Comparison of ENCODE assay signal across 8 cellular contexts in genomic region chr5:81749186-81749561, GRCh38. TPM values are rescaled to one million over a fixed set of nuclear protein-coding genes. Genes with fewer than 3 reads are reported as not detected.
A peak's percentile ranks its signal among the peaks of the same experiment; 100 is the strongest.
DNase-seq lines count a peak whose midpoint lies in the region; ATAC-seq and TF ChIP-seq lines count a peak whose summit lies in the region.

No MANE protein-coding gene starts in this region.

- peak overlapping the region; percentile 69 to 86 (median 74) for H3K4me3 ChIP-seq in BLaER1 treated with 17β-estradiol and CSF1 and Interleukin-3, amounts not matched to agents 10 nM and 100 nM
- H3K4me3 ChIP-seq in KMS-11 (IDR thresholded peaks at IDR 0.05; ENCODE audit: insufficient read depth, low read depth, low read length) (no peak overlapping the region), coronary artery (peak overlapping the region; percentile 99), neural cell (ENCODE audit: low read length) (peak overlapping the region; percentile 75)

- H3K9me2 ChIP-seq in neural cell (ENCODE audit: insufficient read depth, low read length) = no peaks in the 10 kb centered on the region

- peaks cover 32 to 64% (median 51%) of the 10 kb centered on the region in 10 experiments for H3K4me1 ChIP-seq in BLaER1 treated with 17β-estradiol and CSF1 and Interleukin-3, amounts not matched to agents 10 nM and 100 nM
- H3K4me1 ChIP-seq in KMS-11 (ENCODE audit: low read depth, poor library complexity, severe bottlenecking) = peaks cover 56% of the 10 kb centered on the region

- peak overlapping the region; percentile 81 to 94 (median 88) for H3K4me2 ChIP-seq in BLaER1 treated with 17β-estradiol and CSF1 and Interleukin-3, amounts not matched to agents 10 nM and 100 nM
- H3K4me2 ChIP-seq in KMS-11 (peak overlapping the region; percentile 64), neural cell (ENCODE audit: low read length) (peak overlapping the region; percentile 63)

- no peaks in the 10 kb centered on the region for H3K36me3 ChIP-seq in BLaER1 treated with 17β-estradiol and CSF1 and Interleukin-3, amounts not matched to agents 10 nM and 100 nM
- H3K36me3 ChIP-seq in KMS-11 (ENCODE audit: insufficient read depth) (no peaks in the 10 kb centered on the region), neural cell (ENCODE audit: insufficient read depth, low read length) (no peaks in the 10 kb centered on the region)

- peak overlapping the region; percentile 59 to 91 (median 80) for H3K9ac ChIP-seq in BLaER1 treated with 17β-estradiol and CSF1 and Interleukin-3, amounts not matched to agents 10 nM and 100 nM
- H3K9ac ChIP-seq in KMS-11 (peak overlapping the region; percentile 50), neural cell (ENCODE audit: low read length) (peak overlapping the region; percentile 54)

- peak overlapping the region in 10 of 11 experiments; percentile 44 to 76 (median 68); a peak in 19 of 22 replicates for H3K27ac ChIP-seq in BLaER1 treated with 17β-estradiol and CSF1 and Interleukin-3, amounts not matched to agents 10 nM and 100 nM
- peak overlapping the region; percentile 61 for H3K27ac ChIP-seq in KMS-11
- H3K27ac ChIP-seq in coronary artery = peak overlapping the region; percentile 94 to 99
- peak overlapping the region; percentile 44 for H3K27ac ChIP-seq in neural cell (ENCODE audit: low read length)

- H3K27me3 ChIP-seq in BLaER1 treated with 17β-estradiol and CSF1 and Interleukin-3, amounts not matched to agents 10 nM and 100 nM = no peaks in the 10 kb centered on the region; a peak in 1 of 22 replicates
- H3K27me3 ChIP-seq in KMS-11 (ENCODE audit: insufficient read depth, low read depth) = no peaks in the 10 kb centered on the region
- no peaks in the 10 kb centered on the region for H3K27me3 ChIP-seq in neural cell (ENCODE audit: insufficient read depth, low read depth, low read length)

- H3K79me2 ChIP-seq in KMS-11 (ENCODE audit: insufficient read depth, low read depth) (peaks cover 57% of the 10 kb centered on the region), neural cell (replicated peaks; ENCODE audit: insufficient read depth, low read length) (peaks cover 56% of the 10 kb centered on the region)

- DNase-seq in coronary artery (ENCODE audit: low spot score) (no peak), activated gamma-delta T cell (lab: John Stamatoyannopoulos, UW) (no peak)

- peak; percentile 33 for TF ChIP-seq RAD21 in neural cell (conservative IDR thresholded peaks at IDR 0.05)

- no peaks in the 10 kb centered on the region for H3K9me3 ChIP-seq in BLaER1 treated with 17β-estradiol and CSF1 and Interleukin-3, amounts not matched to agents 10 nM and 100 nM (replicated peaks in 1 of 11)
- no peaks in the 10 kb centered on the region for H3K9me3 ChIP-seq in neural cell (ENCODE audit: low read length)

- TF ChIP-seq EP300 in neural cell (conservative IDR thresholded peaks at IDR 0.05; ENCODE audit: poor library complexity, severe bottlenecking) = no peak

- TF ChIP-seq CTCF in KMS-11 (conservative IDR thresholded peaks at IDR 0.05; ENCODE audit: low read depth, low read length) (no peak), coronary artery (IDR thresholded peaks at IDR 0.05) (no peak), neural cell (IDR thresholded peaks at IDR 0.05; ENCODE audit: poor library complexity, severe bottlenecking) (no peak)

- H3F3A ChIP-seq in neural cell (ENCODE audit: insufficient read depth, low read length, poor library complexity, severe bottlenecking) = no peaks in the 10 kb centered on the region

- peaks cover 0 to 54% (median 0%) of the 10 kb centered on the region in 11 experiments; a peak in 7 of 22 replicates for H4K20me1 ChIP-seq in BLaER1 treated with 17β-estradiol and CSF1 and Interleukin-3, amounts not matched to agents 10 nM and 100 nM
- H4K20me1 ChIP-seq in KMS-11 (ENCODE audit: insufficient read depth) (peaks cover 26% of the 10 kb centered on the region), neural cell (ENCODE audit: insufficient read depth) (peaks cover 27% of the 10 kb centered on the region)

- no peak for ATAC-seq in GM21367 (IDR thresholded peaks at IDR 0.05; ENCODE audit: unreplicated experiment)
- no peak for ATAC-seq in HG02678 (IDR thresholded peaks at IDR 0.05; ENCODE audit: unreplicated experiment)
- ATAC-seq in GM19023 (IDR thresholded peaks at IDR 0.05; ENCODE audit: unreplicated experiment) = no peak

- H2AFZ ChIP-seq in KMS-11 (ENCODE audit: low read depth) = no peak overlapping the region
- no peak overlapping the region for H2AFZ ChIP-seq in neural cell (ENCODE audit: low read depth, low read length)

TF ChIP-seq in neural cell, 6 proteins besides CTCF, POLR2A, EP300 and RAD21:
- peak; percentile 38 for TF ChIP-seq SMC3 (conservative IDR thresholded peaks at IDR 0.05; ENCODE audit: poor library complexity)
- no peak for TF ChIP-seq MXI1 (conservative IDR thresholded peaks at IDR 0.05; ENCODE audit: poor library complexity, severe bottlenecking)
- TF ChIP-seq, protein P1, sequence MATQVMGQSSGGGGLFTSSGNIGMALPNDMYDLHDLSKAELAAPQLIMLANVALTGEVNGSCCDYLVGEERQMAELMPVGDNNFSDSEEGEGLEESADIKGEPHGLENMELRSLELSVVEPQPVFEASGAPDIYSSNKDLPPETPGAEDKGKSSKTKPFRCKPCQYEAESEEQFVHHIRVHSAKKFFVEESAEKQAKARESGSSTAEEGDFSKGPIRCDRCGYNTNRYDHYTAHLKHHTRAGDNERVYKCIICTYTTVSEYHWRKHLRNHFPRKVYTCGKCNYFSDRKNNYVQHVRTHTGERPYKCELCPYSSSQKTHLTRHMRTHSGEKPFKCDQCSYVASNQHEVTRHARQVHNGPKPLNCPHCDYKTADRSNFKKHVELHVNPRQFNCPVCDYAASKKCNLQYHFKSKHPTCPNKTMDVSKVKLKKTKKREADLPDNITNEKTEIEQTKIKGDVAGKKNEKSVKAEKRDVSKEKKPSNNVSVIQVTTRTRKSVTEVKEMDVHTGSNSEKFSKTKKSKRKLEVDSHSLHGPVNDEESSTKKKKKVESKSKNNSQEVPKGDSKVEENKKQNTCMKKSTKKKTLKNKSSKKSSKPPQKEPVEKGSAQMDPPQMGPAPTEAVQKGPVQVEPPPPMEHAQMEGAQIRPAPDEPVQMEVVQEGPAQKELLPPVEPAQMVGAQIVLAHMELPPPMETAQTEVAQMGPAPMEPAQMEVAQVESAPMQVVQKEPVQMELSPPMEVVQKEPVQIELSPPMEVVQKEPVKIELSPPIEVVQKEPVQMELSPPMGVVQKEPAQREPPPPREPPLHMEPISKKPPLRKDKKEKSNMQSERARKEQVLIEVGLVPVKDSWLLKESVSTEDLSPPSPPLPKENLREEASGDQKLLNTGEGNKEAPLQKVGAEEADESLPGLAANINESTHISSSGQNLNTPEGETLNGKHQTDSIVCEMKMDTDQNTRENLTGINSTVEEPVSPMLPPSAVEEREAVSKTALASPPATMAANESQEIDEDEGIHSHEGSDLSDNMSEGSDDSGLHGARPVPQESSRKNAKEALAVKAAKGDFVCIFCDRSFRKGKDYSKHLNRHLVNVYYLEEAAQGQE (IDR thresholded peaks at IDR 0.05; ENCODE audit: borderline replicate concordance) = no peak
- no peak for TF ChIP-seq EZH2 (IDR thresholded peaks at IDR 0.05; ENCODE audit: borderline replicate concordance, insufficient read depth, low read length, poor library complexity, severe bottlenecking)
- no peak for TF ChIP-seq TAF1 (IDR thresholded peaks at IDR 0.05; ENCODE audit: low read depth)

RNA-seq across cellular contexts. Expression of gene SSBP2, which starts 1.7 kb away (rescaled TPM):
- polyA plus RNA-seq in neural cell = 128 and 164 TPM in 2 replicates
- polyA minus RNA-seq in neural cell = 224 and 262 TPM in 2 replicates

Comparison
In these comparisons a context has a peak if more than half of its experiments do, and no peak if none do; other contexts are left out.
1. H3K27ac ChIP-seq: peak in every context shown above with its lines; median percentile 96 in coronary artery; 68 in BLaER1 treated with 17β-estradiol and CSF1 and Interleukin-3, amounts not matched to agents 10 nM and 100 nM; 61 in KMS-11; 44 in neural cell.